ENCODE assay signal across 28 cellular contexts in genomic region chr3:4883011-4883410, GRCh38.
"Had no signal": no experiment of that assay in that cellular context is flagged by ENCODE, and none has a peak within 500 bp of the region (broad histone marks: within the 10 kb centered on the region; RNA-seq: fewer than 3 reads in every experiment).

No MANE protein-coding gene starts in this region.

- H3K27me3 ChIP-seq: colonic mucosa, dorsolateral prefrontal cortex, esophagus muscularis mucosa, esophagus squamous epithelium, foreskin keratinocyte, gastrocnemius medialis, gastroesophageal sphincter, heart left ventricle, heart right ventricle had no signal

- H3K4me3 ChIP-seq: colonic mucosa, coronary artery, dorsolateral prefrontal cortex, esophagus muscularis mucosa, esophagus squamous epithelium, gastrocnemius medialis, gastroesophageal sphincter, heart left ventricle, heart right ventricle had no signal

- H3K27ac ChIP-seq: colonic mucosa, coronary artery, dorsolateral prefrontal cortex, epithelial cell of prostate, esophagus muscularis mucosa, esophagus squamous epithelium, foreskin keratinocyte, gastrocnemius medialis, gastroesophageal sphincter, heart left ventricle, heart right ventricle had no signal

- ATAC-seq: effector memory CD8-positive, alpha-beta T cell; esophagus mucosa; foreskin keratinocyte; gastrocnemius medialis; gastroesophageal sphincter; heart left ventricle; heart right ventricle had no signal

- H3K4me3 Mint-ChIP-seq: dendritic cell treated with granulocyte-macrophage colony-stimulating factor and Interleukin-4, amounts not matched to agents 40 ng/mL and 50 ng/mL, for 4 days; effector memory CD8-positive, alpha-beta T cell; endodermal cell had no signal

- H3K9me3 ChIP-seq: colonic mucosa, esophagus muscularis mucosa, esophagus squamous epithelium, gastrocnemius medialis, gastroesophageal sphincter had no signal

- DNase-seq: colonic mucosa; cortex of kidney; dermis blood vessel endothelial cell; dorsolateral prefrontal cortex; effector CD4-positive, alpha-beta T cell; effector CD8-positive, alpha-beta T cell; effector memory CD4-positive, alpha-beta T cell; effector memory CD8-positive, alpha-beta T cell; endodermal cell; erythroblast; esophagus squamous epithelium; foreskin fibroblast; foreskin keratinocyte; foreskin melanocyte; gastrocnemius medialis; glutamatergic neuron; head of caudate nucleus; heart left ventricle; heart right ventricle had no signal

- FAIRE-seq: colon, endometrium, endothelial cell of umbilical vein had no signal

- H3K27me3 Mint-ChIP-seq: dendritic cell treated with granulocyte-macrophage colony-stimulating factor and Interleukin-4, amounts not matched to agents 40 ng/mL and 50 ng/mL, for 4 days; effector memory CD8-positive, alpha-beta T cell had no signal

- H3K36me3 ChIP-seq: colonic mucosa, esophagus muscularis mucosa, esophagus squamous epithelium, gastrocnemius medialis, gastroesophageal sphincter, heart left ventricle, heart right ventricle had no signal

- H3K4me1 ChIP-seq: colonic mucosa, foreskin keratinocyte, gastrocnemius medialis, heart left ventricle, heart right ventricle had no signal

- H3K27ac Mint-ChIP-seq: dendritic cell treated with granulocyte-macrophage colony-stimulating factor and Interleukin-4, amounts not matched to agents 40 ng/mL and 50 ng/mL, for 4 days; effector memory CD8-positive, alpha-beta T cell; endodermal cell had no signal

- H3K9me3 Mint-ChIP-seq: dendritic cell treated with granulocyte-macrophage colony-stimulating factor and Interleukin-4, amounts not matched to agents 40 ng/mL and 50 ng/mL, for 4 days; effector memory CD8-positive, alpha-beta T cell had no signal
